Comparison of ENCODE assay signal across 10 cellular contexts in the genomic region with DNA sequence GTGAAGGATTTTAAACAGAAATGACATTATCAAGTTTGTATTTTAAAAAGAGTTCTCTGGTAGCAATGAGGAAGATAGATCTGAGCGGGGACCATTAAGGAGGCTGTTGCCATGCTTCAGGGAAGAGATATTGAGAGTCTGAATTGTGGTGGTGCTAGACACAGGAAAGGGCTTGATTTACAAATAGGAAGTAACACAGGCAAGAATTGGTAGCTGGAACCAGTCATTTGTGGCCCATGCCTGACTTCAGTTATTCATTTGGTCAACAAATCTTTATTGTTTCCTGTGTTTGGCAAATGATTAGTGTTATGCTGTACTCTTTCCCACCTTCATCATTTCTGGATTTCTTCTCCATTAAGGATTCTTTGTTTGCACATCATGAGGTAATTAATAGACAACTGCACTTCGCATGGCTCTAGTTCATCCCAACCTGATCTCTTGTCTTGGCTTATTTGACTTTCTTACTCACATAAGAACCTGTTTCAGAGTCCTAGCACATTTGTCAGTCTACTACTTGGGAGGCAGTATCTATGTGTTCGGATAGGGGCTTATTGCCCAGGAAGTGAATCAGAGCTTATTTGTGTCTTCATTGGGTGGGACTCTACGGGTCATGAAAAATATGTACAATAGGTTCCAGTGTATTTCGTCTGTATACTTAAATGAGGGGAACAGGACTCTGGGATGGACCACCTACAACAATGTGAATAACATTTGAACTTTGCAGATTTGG. TPM values are rescaled to one million over a fixed set of nuclear protein-coding genes. Genes with fewer than 3 reads are reported as not detected.
DNase-seq lines count a peak whose midpoint lies in the region; ATAC-seq and TF ChIP-seq lines count a peak whose summit lies in the region.
"Had no signal": no experiment of that assay in that cellular context is flagged by ENCODE, and none has a peak within 500 bp of the region (broad histone marks: within the 10 kb centered on the region; RNA-seq: fewer than 3 reads in every experiment).

No MANE protein-coding gene starts in this region.

- peaks cover 12% of the 10 kb centered on the region for H3K4me1 ChIP-seq in mucosa of descending colon (ENCODE audit: low read depth)

- peaks cover 23% of the 10 kb centered on the region for H3K4me1 Mint-ChIP-seq in activated naive CD8-positive, alpha-beta T cell treated with anti-CD3 and anti-CD28 coated beads, Interleukin-2, amount 10 ng/mL, durations not matched to agents 7 days and 5 days
- H3K4me1 Mint-ChIP-seq in chondrocyte (ENCODE audit: low read depth), result peaks cover 36% of the 10 kb centered on the region

- TF ChIP-seq CTCF in mucosa of descending colon (IDR thresholded peaks at IDR 0.05), result no peak
- TF ChIP-seq CTCF in chondrocyte (IDR thresholded peaks at IDR 0.05), result no peak

- DNase-seq in CD1c-positive myeloid dendritic cell (ENCODE audit: extremely low spot score) (peak; percentile 63), mucosa of descending colon (no peak), NCI-H69 (lab: John Stamatoyannopoulos, UW) (no peak), chondrocyte (ENCODE audit: low spot score) (no peak), dedifferentiated amniotic fluid mesenchymal stem cell (ENCODE audit: extremely low spot score) (no peak)
- no peak for DNase-seq in activated naive CD8-positive, alpha-beta T cell treated with anti-CD3 and anti-CD28 coated beads, Interleukin-2, amount 10 ng/mL, durations not matched to agents 7 days and 5 days
- DNase-seq in stimulated activated CD4-positive, alpha-beta T cell treated with anti-CD3 and anti-CD28 coated beads, Interleukin-4, amount 100 ng/mL, for 4 hours, result no peak
- DNase-seq: H9, NCI-H2029 treated with DMSO at 0.1 percent for 48 hours had no signal

- H3K4me3 ChIP-seq in mucosa of descending colon, result no peak overlapping the region

- no peaks in the 10 kb centered on the region for H3K36me3 ChIP-seq in mucosa of descending colon (ENCODE audit: low read depth)

- H3K4me3 Mint-ChIP-seq in activated naive CD8-positive, alpha-beta T cell treated with anti-CD3 and anti-CD28 coated beads, Interleukin-2, amount 10 ng/mL, durations not matched to agents 7 days and 5 days, result no peak overlapping the region
- no peak overlapping the region for H3K4me3 Mint-ChIP-seq in chondrocyte (ENCODE audit: unreplicated experiment)
- H3K4me3 Mint-ChIP-seq: H9 had no signal

- ATAC-seq in HG03354 (IDR thresholded peaks at IDR 0.05; ENCODE audit: poor library complexity, severe bottlenecking, unreplicated experiment), result peak; percentile 73
- ATAC-seq in activated naive CD8-positive, alpha-beta T cell treated with anti-CD3 and anti-CD28 coated beads, Interleukin-2, amount 10 ng/mL, durations not matched to agents 7 days and 5 days (ENCODE audit: low read depth), result peak; percentile 63
- ATAC-seq in mucosa of descending colon, result peak; percentile 43

- H3K9me3 Mint-ChIP-seq in activated naive CD8-positive, alpha-beta T cell treated with anti-CD3 and anti-CD28 coated beads, Interleukin-2, amount 10 ng/mL, durations not matched to agents 7 days and 5 days, result peaks cover 3% of the 10 kb centered on the region
- H3K9me3 Mint-ChIP-seq in chondrocyte (ENCODE audit: low read depth), result no peaks in the 10 kb centered on the region
- H3K9me3 Mint-ChIP-seq: H9 had no signal

- H3K27me3 Mint-ChIP-seq in activated naive CD8-positive, alpha-beta T cell treated with anti-CD3 and anti-CD28 coated beads, Interleukin-2, amount 10 ng/mL, durations not matched to agents 7 days and 5 days, result no peaks in the 10 kb centered on the region
- no peaks in the 10 kb centered on the region for H3K27me3 Mint-ChIP-seq in chondrocyte (ENCODE audit: low read depth)

- H3K36me3 Mint-ChIP-seq in activated naive CD8-positive, alpha-beta T cell treated with anti-CD3 and anti-CD28 coated beads, Interleukin-2, amount 10 ng/mL, durations not matched to agents 7 days and 5 days, result peaks cover 18% of the 10 kb centered on the region
- no peaks in the 10 kb centered on the region for H3K36me3 Mint-ChIP-seq in chondrocyte (ENCODE audit: low read depth)

- peak overlapping the region; percentile 10 for H3K27ac Mint-ChIP-seq in activated naive CD8-positive, alpha-beta T cell treated with anti-CD3 and anti-CD28 coated beads, Interleukin-2, amount 10 ng/mL, durations not matched to agents 7 days and 5 days
- H3K27ac Mint-ChIP-seq in chondrocyte (ENCODE audit: unreplicated experiment), result no peak overlapping the region

- H3K9me3 ChIP-seq in mucosa of descending colon, result no peaks in the 10 kb centered on the region

- intact Hi-C loops in mucosa of descending colon (cut with DNase I, micrococcal nuclease), result no loop called here

- POLR2A ChIA-PET in activated naive CD8-positive, alpha-beta T cell treated with anti-CD3 and anti-CD28 coated beads, Interleukin-2, amount 10 ng/mL, durations not matched to agents 7 days and 5 days (lab: Charles Lee), result interaction anchor here (0.6 to 1.6 kb wide), 2 partner anchors 32 to 55 kb away, joined by 3 to 5 read pairs; no protein-coding TSS in a partner anchor

RNA-seq across cellular contexts. Expression of a gene that starts 32.3 kb away (rescaled TPM):
- 10 to 100 TPM; 16.5 TPM for total RNA-seq in activated naive CD8-positive, alpha-beta T cell treated with anti-CD3 and anti-CD28 coated beads, Interleukin-2, amount 10 ng/mL, durations not matched to agents 7 days and 5 days
- total RNA-seq in mucosa of descending colon, result 10 to 100 TPM; 21.4 to 32.7 (median 29.5) TPM
- 13.7 to 14.2 TPM (median 13.8 TPM) in 3 replicates for total RNA-seq in chondrocyte
